ENCODE assay signal across 1 cellular context in the genomic region with DNA sequence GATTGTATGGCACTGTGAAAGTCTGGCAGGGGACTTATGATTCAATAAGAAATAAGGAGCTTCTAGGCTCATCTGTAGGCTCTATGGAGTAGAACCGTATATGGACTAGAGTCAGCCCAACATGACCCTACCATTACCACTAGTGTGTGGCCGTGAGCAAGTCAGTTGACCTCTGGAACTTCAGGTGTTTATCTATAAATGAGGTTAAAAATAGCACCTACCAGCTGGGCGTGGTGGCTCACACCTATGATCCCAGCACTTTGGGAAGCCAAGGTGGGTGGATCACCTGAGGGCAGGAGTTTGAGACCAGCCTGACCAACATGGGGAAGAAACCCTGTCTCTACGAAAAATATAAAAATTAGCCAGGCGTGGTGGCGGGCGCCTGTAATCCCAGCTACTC.
A peak's percentile ranks its signal among the peaks of the same experiment; 100 is the strongest.
TF ChIP-seq lines count a peak whose summit lies in the region.

No MANE protein-coding gene starts in this region.

TF ChIP-seq in HepG2, 621 proteins besides CTCF, POLR2A, EP300 and RAD21:
- TF ChIP-seq ZSCAN9 (CRISPR knock-in tag; IDR thresholded peaks at IDR 0.05; ENCODE audit: borderline replicate concordance) (no peak), MEF2D (CRISPR knock-in tag; IDR thresholded peaks at IDR 0.05) (peak; percentile 56; the same call in 1 of the 2 replicates), NFRKB (IDR thresholded peaks at IDR 0.05) (no peak)
